Comparison of ENCODE assay signal across 24 cellular contexts in genomic region chr20:48215536-48215935, GRCh38.
DNase-seq lines count a peak whose midpoint lies in the region; ATAC-seq and TF ChIP-seq lines count a peak whose summit lies in the region.
"Had no signal": no experiment of that assay in that cellular context is flagged by ENCODE, and none has a peak within 500 bp of the region (broad histone marks: within the 10 kb centered on the region; RNA-seq: fewer than 3 reads in every experiment).

No MANE protein-coding gene starts in this region.

- intact Hi-C loops in spleen (cut with DNase I; ENCODE audit: low total_unique reads): no loop called here

- H3K36me3 ChIP-seq in BLaER1: no peaks in the 10 kb centered on the region
- H3K36me3 ChIP-seq in GM23338 (ENCODE audit: insufficient read depth): no peaks in the 10 kb centered on the region
- no peaks in the 10 kb centered on the region for H3K36me3 ChIP-seq in spleen
- H3K36me3 ChIP-seq in tibial nerve: no peaks in the 10 kb centered on the region
- H3K36me3 ChIP-seq: adrenal gland, right lobe of liver, upper lobe of left lung had no signal

- H3K27me3 Mint-ChIP-seq in GM23338 (ENCODE audit: insufficient read depth, low read depth, poor library complexity): peaks cover 10% of the 10 kb centered on the region

- H3K4me1 ChIP-seq in BLaER1 (peaks cover 27% of the 10 kb centered on the region), GM23338 (ENCODE audit: insufficient read depth) (no peaks in the 10 kb centered on the region), foreskin keratinocyte (no peaks in the 10 kb centered on the region), spleen (no peaks in the 10 kb centered on the region), tibial nerve (no peaks in the 10 kb centered on the region)
- H3K4me1 ChIP-seq: adrenal gland, right lobe of liver, upper lobe of left lung had no signal

- no peaks in the 10 kb centered on the region for H3K9me3 Mint-ChIP-seq in GM23338
- H3K9me3 Mint-ChIP-seq: activated B cell treated with CpG ODN at 0.5 μM for 24 hours; activated naive CD4-positive, alpha-beta T cell treated with anti-CD3 and anti-CD28 coated beads for 36 hours; neural crest cell had no signal

- H3K4me2 ChIP-seq in BLaER1: peak overlapping the region; percentile 47
- no peak overlapping the region for H3K4me2 ChIP-seq in GM23338

- no peak for DNase-seq in GM23338 (ENCODE audit: low spot score)
- peak; percentile 40 for DNase-seq in RPMI7951 (ENCODE audit: low read depth)
- peak; percentile 43 for DNase-seq in kidney glomerular epithelial cell (lab: John Stamatoyannopoulos, UW)
- no peak for DNase-seq in foreskin keratinocyte
- no peak for DNase-seq in spleen
- no peak for DNase-seq in tibial nerve (ENCODE audit: low spot score in 2 of 2)
- DNase-seq: activated B cell treated with CpG ODN at 0.5 μM for 24 hours; activated CD4-positive, alpha-beta T cell treated with anti-CD3 and anti-CD28 coated beads, Interleukin-2, amount 50 U/mL, for 1 hour; activated naive CD4-positive, alpha-beta T cell treated with anti-CD3 and anti-CD28 coated beads for 36 hours; activated T-cell treated with anti-CD3 and anti-CD28 coated beads, Interleukin-2, amount 50 U/mL, for 48 hours; adrenal gland; COR-L47; DND-41; NCI-H2029; NCI-H345; right lobe of liver; stimulated activated CD4-positive, alpha-beta T cell treated with anti-CD3 and anti-CD28 coated beads, Interleukin-12 subunit alpha, Interleukin-12 subunit beta, amount 100 ng/mL, for 4 hours; stimulated activated CD4-positive, alpha-beta T cell treated with anti-CD3 and anti-CD28 coated beads, Interleukin-4, amount 100 ng/mL, for 1 hour; upper lobe of left lung had no signal

- H3K9me3 ChIP-seq in BLaER1 (no peaks in the 10 kb centered on the region), spleen (no peaks in the 10 kb centered on the region), tibial nerve (no peaks in the 10 kb centered on the region)
- H3K9me3 ChIP-seq: adrenal gland, right lobe of liver, upper lobe of left lung had no signal

- TF ChIP-seq EP300 in tibial nerve (IDR thresholded peaks at IDR 0.05): no peak

- H3K79me2 ChIP-seq in GM23338 (replicated peaks; ENCODE audit: insufficient read depth): no peaks in the 10 kb centered on the region

- H3K4me3 ChIP-seq in BLaER1: no peak overlapping the region
- H3K4me3 ChIP-seq in GM23338: no peak overlapping the region
- no peak overlapping the region for H3K4me3 ChIP-seq in spleen
- H3K4me3 ChIP-seq in tibial nerve: no peak overlapping the region
- H3K4me3 ChIP-seq: adrenal gland, lung, right lobe of liver, upper lobe of left lung had no signal

- no peak overlapping the region for H3K27ac ChIP-seq in BLaER1
- H3K27ac ChIP-seq in GM23338 (ENCODE audit: low read depth): no peak overlapping the region
- H3K27ac ChIP-seq in foreskin keratinocyte: no peak overlapping the region
- H3K27ac ChIP-seq in spleen: no peak overlapping the region
- H3K27ac ChIP-seq in tibial nerve: no peak overlapping the region
- H3K27ac ChIP-seq: adrenal gland, right lobe of liver, upper lobe of left lung had no signal

- no peak overlapping the region for H3K9ac ChIP-seq in BLaER1

- no peak overlapping the region for H3K27ac Mint-ChIP-seq in GM23338
- H3K27ac Mint-ChIP-seq: activated B cell treated with CpG ODN at 0.5 μM for 24 hours; activated naive CD4-positive, alpha-beta T cell treated with anti-CD3 and anti-CD28 coated beads for 36 hours had no signal

- 6 to 27% (median 22%) methylated on average over 7 to 8 of the region's 8 CpGs for WGBS in spleen, 5 donors
- WGBS in tibial nerve, 2 donors: 31 to 35% methylated on average over 7 to 8 of the region's 8 CpGs

- no peaks in the 10 kb centered on the region; the same call in 2 of the 3 replicates for H3K4me1 Mint-ChIP-seq in GM23338
- H3K4me1 Mint-ChIP-seq: activated B cell treated with CpG ODN at 0.5 μM for 24 hours had no signal

- ATAC-seq in GM23338: peak; percentile 53
- no peak for ATAC-seq in foreskin keratinocyte
- ATAC-seq in GM21529 (IDR thresholded peaks at IDR 0.05; ENCODE audit: unreplicated experiment): no peak
- ATAC-seq: right lobe of liver had no signal

- no peaks in the 10 kb centered on the region for H3K9me2 ChIP-seq in GM23338 (ENCODE audit: insufficient read depth)

- H3K4me3 Mint-ChIP-seq in GM23338: no peak overlapping the region
- H3K4me3 Mint-ChIP-seq: activated B cell treated with CpG ODN at 0.5 μM for 24 hours; activated naive CD4-positive, alpha-beta T cell treated with anti-CD3 and anti-CD28 coated beads for 36 hours; brain; neural crest cell had no signal

- no peak for TF ChIP-seq POLR2A in spleen (IDR thresholded peaks at IDR 0.05)
- no peak for TF ChIP-seq POLR2A in tibial nerve (IDR thresholded peaks at IDR 0.05)

- TF ChIP-seq CTCF in GM23338 (conservative IDR thresholded peaks at IDR 0.05; ENCODE audit: low read depth in 2 of 2) (no peak), foreskin keratinocyte (conservative IDR thresholded peaks at IDR 0.05) (no peak), spleen (IDR thresholded peaks at IDR 0.05 in 8 of 11, conservative IDR thresholded peaks at IDR 0.05 in 3 of 11) (no peak), tibial nerve (IDR thresholded peaks at IDR 0.05) (no peak)

- no peaks in the 10 kb centered on the region; the same call in 2 of the 3 replicates for H3K36me3 Mint-ChIP-seq in GM23338 (ENCODE audit: low read depth)
- H3K36me3 Mint-ChIP-seq: brain had no signal

- H4K20me1 ChIP-seq in BLaER1: no peaks in the 10 kb centered on the region
- no peaks in the 10 kb centered on the region for H4K20me1 ChIP-seq in GM23338 (replicated peaks; ENCODE audit: insufficient read depth)

- 0 out of 2 replicates have a peak overlapping the region, but pooled peaks have one; percentile 52 for H2AFZ ChIP-seq in GM23338

- H3K27me3 ChIP-seq in BLaER1: no peaks in the 10 kb centered on the region
- no peaks in the 10 kb centered on the region for H3K27me3 ChIP-seq in GM23338 (ENCODE audit: insufficient read depth)
- H3K27me3 ChIP-seq in foreskin keratinocyte: peaks cover 9% of the 10 kb centered on the region
- peaks cover 0 to 17% (median 0%) of the 10 kb centered on the region in 7 donors for H3K27me3 ChIP-seq in spleen (replicated peaks in 1 of 7)
- no peaks in the 10 kb centered on the region for H3K27me3 ChIP-seq in tibial nerve
- H3K27me3 ChIP-seq: adrenal gland, right lobe of liver, upper lobe of left lung had no signal

- no peaks in the 10 kb centered on the region for H3F3A ChIP-seq in GM23338 (replicated peaks; ENCODE audit: low read depth)

TF ChIP-seq in GM23338, 12 proteins besides CTCF, POLR2A, EP300 and RAD21 (continues in another document):
- TF ChIP-seq REST (IDR thresholded peaks at IDR 0.05; ENCODE audit: unreplicated experiment) (no peak), ZNF114 (CRISPR knock-in tag; IDR thresholded peaks at IDR 0.05) (no peak), CREB1 (CRISPR knock-in tag; IDR thresholded peaks at IDR 0.05; ENCODE audit: low read depth) (no peak), NANOG (IDR thresholded peaks at IDR 0.05; ENCODE audit: borderline replicate concordance) (no peak), JUNB (IDR thresholded peaks at IDR 0.05; ENCODE audit: unreplicated experiment) (no peak), ETS1 (IDR thresholded peaks at IDR 0.05) (no peak), ZNF331 (CRISPR knock-in tag; IDR thresholded peaks at IDR 0.05; ENCODE audit: low read depth) (no peak), EZH2 (IDR thresholded peaks at IDR 0.05; ENCODE audit: low read depth, unreplicated experiment) (no peak)

Comparison
In these comparisons a context has a peak if more than half of its experiments do, and no peak if none do; other contexts are left out.
1. DNase-seq: peak in RPMI7951 (single experiment) and kidney glomerular epithelial cell (single experiment); none in GM23338 (single experiment), foreskin keratinocyte (0 of 2), spleen (single experiment) and tibial nerve (0 of 2).